ENCODE assay signal across 12 cellular contexts in the genomic region with DNA sequence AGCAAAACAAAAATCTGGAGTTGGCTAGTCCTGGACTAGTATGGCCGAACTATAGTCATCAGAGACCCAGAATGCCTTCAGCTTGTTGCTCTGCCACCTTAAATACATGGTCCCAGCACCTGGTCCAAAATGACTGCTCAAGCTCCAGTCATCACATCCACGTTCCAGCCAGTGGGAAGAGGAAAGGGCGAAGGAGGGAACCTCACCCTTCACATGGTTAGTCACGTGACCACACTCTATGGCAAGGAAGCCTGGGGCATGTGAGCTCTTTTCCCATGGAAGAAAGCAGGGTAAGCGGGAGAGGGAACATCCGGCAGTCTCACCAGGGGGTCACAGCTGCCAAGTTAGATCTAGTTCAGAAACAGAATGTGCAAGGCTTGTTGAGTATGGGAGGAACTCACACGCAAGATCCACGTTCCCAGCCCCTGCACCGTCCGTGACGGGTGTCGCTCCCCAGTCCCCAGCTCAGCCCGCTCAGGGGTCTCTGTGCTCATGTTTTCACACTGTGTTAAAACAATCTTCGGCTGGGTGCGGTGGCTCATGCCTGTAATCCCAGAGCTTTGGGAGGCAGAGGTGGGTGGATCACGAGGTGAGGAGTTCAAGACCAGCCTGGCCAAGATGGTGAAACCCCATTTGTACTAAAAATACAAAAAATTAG. TPM values are rescaled to one million over a fixed set of nuclear protein-coding genes. Genes with fewer than 3 reads are reported as not detected.
DNase-seq lines count a peak whose midpoint lies in the region; ATAC-seq, FAIRE-seq and TF ChIP-seq lines count a peak whose summit lies in the region.
"Had no signal": no experiment of that assay in that cellular context is flagged by ENCODE, and none has a peak within 500 bp of the region (broad histone marks: within the 10 kb centered on the region; RNA-seq: fewer than 3 reads in every experiment).

No MANE protein-coding gene starts in this region.

- H3K27me3 Mint-ChIP-seq in WTC11 (ENCODE audit: low read depth): peaks cover 3% of the 10 kb centered on the region; the same call in 1 of the 2 replicates
- H3K27me3 Mint-ChIP-seq in memory B cell: no peaks in the 10 kb centered on the region
- H3K27me3 Mint-ChIP-seq: T-cell had no signal

- peak; percentile 10 for DNase-seq in COLO829 (ENCODE audit: low spot score)
- DNase-seq in HT-29 (ENCODE audit: low spot score): peak; percentile 29
- no peak for DNase-seq in WTC11 (ENCODE audit: low spot score)
- DNase-seq in memory B cell (ENCODE audit: low spot score in 2 of 2): no peak
- no peak for DNase-seq in activated CD8-positive, alpha-beta memory T cell treated with anti-CD3 and anti-CD28 coated beads, Interleukin-2, amount 50 U/mL, for 4 hours
- DNase-seq in NK-92 treated with Interleukin-12 subunit alpha and Interleukin-12 subunit beta, amount 100 ng/mL, for 24 hours (lab: John Stamatoyannopoulos, UW): no peak
- DNase-seq in urothelium cell line (ENCODE audit: low spot score): no peak
- DNase-seq: amygdala; NCI-H1694 treated with DMSO at 0.1 percent for 48 hours; stimulated activated CD8-positive, alpha-beta memory T cell treated with anti-CD3 and anti-CD28 coated beads, Interleukin-4, amount 100 ng/mL, for 48 hours; T-cell had no signal

- H3K4me1 Mint-ChIP-seq in WTC11 (peaks cover 8% of the 10 kb centered on the region), memory B cell (peaks cover 17% of the 10 kb centered on the region)

- H3K27ac Mint-ChIP-seq in WTC11: no peak overlapping the region
- H3K27ac Mint-ChIP-seq in memory B cell: peak overlapping the region; percentile 68
- H3K27ac Mint-ChIP-seq: T-cell had no signal

- CTCF ChIA-PET in WTC11 (lab: Charles Lee): interaction anchor here (0.6 to 1.7 kb wide), 3 partner anchors 33 to 39 kb away, joined by 3 to 6 read pairs (median 4); no protein-coding TSS in a partner anchor

- no peak for TF ChIP-seq CTCF in WTC11 (IDR thresholded peaks at IDR 0.05)

- no peak for ATAC-seq in WTC11
- no peak for ATAC-seq in memory B cell (ENCODE audit: low read depth)
- ATAC-seq in GM18505 (IDR thresholded peaks at IDR 0.05; ENCODE audit: unreplicated experiment): no peak
- ATAC-seq: T-cell had no signal

- no peak for FAIRE-seq in urothelium cell line (lab: Jason Lieb, UNC)

- H3K4me3 Mint-ChIP-seq in WTC11: no peak overlapping the region
- H3K4me3 Mint-ChIP-seq in memory B cell: no peak overlapping the region

- H3K36me3 Mint-ChIP-seq in WTC11 (no peaks in the 10 kb centered on the region), memory B cell (no peaks in the 10 kb centered on the region)
- H3K36me3 Mint-ChIP-seq: T-cell had no signal

- H3K9me3 Mint-ChIP-seq in WTC11 (no peaks in the 10 kb centered on the region), memory B cell (no peaks in the 10 kb centered on the region)
- H3K9me3 Mint-ChIP-seq: T-cell had no signal

- no peak for TF ChIP-seq POLR2A in GM18505 (IDR thresholded peaks at IDR 0.05; ENCODE audit: borderline replicate concordance, extremely low read depth, insufficient read depth, insufficient read length)

- POLR2A ChIA-PET in WTC11 (lab: Charles Lee): interaction anchor here (0.6 kb wide), 1 partner anchor 13 kb away, joined by 3 read pairs; no protein-coding TSS in a partner anchor

TF ChIP-seq in WTC11, 78 proteins besides CTCF, POLR2A, EP300 and RAD21:
- TF ChIP-seq, protein P1, sequence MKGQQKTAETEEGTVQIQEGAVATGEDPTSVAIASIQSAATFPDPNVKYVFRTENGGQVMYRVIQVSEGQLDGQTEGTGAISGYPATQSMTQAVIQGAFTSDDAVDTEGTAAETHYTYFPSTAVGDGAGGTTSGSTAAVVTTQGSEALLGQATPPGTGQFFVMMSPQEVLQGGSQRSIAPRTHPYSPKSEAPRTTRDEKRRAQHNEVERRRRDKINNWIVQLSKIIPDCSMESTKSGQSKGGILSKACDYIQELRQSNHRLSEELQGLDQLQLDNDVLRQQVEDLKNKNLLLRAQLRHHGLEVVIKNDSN (CRISPR knock-in tag; IDR thresholded peaks at IDR 0.05): peak; percentile 61; the same call in 1 of the 2 replicates
- TF ChIP-seq ESRRA (CRISPR knock-in tag; IDR thresholded peaks at IDR 0.05; ENCODE audit: borderline replicate concordance) (no peak), RORB (CRISPR knock-in tag; IDR thresholded peaks at IDR 0.05) (no peak), TCF7 (CRISPR knock-in tag; IDR thresholded peaks at IDR 0.05; ENCODE audit: low read depth) (no peak), TEAD1 (CRISPR knock-in tag; IDR thresholded peaks at IDR 0.05) (no peak), TP53 (CRISPR knock-in tag; IDR thresholded peaks at IDR 0.05) (no peak), ZNF671 (CRISPR knock-in tag; IDR thresholded peaks at IDR 0.05) (no peak), IRF2 (CRISPR knock-in tag; IDR thresholded peaks at IDR 0.05; ENCODE audit: borderline replicate concordance, low read depth) (no peak), GRHL2 (CRISPR knock-in tag; IDR thresholded peaks at IDR 0.05; ENCODE audit: insufficient replicate concordance, severe bottlenecking) (no peak), KAT7 (CRISPR knock-in tag; IDR thresholded peaks at IDR 0.05; ENCODE audit: borderline replicate concordance) (no peak)
- TF ChIP-seq, protein P2, sequence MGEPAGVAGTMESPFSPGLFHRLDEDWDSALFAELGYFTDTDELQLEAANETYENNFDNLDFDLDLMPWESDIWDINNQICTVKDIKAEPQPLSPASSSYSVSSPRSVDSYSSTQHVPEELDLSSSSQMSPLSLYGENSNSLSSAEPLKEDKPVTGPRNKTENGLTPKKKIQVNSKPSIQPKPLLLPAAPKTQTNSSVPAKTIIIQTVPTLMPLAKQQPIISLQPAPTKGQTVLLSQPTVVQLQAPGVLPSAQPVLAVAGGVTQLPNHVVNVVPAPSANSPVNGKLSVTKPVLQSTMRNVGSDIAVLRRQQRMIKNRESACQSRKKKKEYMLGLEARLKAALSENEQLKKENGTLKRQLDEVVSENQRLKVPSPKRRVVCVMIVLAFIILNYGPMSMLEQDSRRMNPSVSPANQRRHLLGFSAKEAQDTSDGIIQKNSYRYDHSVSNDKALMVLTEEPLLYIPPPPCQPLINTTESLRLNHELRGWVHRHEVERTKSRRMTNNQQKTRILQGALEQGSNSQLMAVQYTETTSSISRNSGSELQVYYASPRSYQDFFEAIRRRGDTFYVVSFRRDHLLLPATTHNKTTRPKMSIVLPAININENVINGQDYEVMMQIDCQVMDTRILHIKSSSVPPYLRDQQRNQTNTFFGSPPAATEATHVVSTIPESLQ (CRISPR knock-in tag; IDR thresholded peaks at IDR 0.05): no peak
- TF ChIP-seq, protein P3, sequence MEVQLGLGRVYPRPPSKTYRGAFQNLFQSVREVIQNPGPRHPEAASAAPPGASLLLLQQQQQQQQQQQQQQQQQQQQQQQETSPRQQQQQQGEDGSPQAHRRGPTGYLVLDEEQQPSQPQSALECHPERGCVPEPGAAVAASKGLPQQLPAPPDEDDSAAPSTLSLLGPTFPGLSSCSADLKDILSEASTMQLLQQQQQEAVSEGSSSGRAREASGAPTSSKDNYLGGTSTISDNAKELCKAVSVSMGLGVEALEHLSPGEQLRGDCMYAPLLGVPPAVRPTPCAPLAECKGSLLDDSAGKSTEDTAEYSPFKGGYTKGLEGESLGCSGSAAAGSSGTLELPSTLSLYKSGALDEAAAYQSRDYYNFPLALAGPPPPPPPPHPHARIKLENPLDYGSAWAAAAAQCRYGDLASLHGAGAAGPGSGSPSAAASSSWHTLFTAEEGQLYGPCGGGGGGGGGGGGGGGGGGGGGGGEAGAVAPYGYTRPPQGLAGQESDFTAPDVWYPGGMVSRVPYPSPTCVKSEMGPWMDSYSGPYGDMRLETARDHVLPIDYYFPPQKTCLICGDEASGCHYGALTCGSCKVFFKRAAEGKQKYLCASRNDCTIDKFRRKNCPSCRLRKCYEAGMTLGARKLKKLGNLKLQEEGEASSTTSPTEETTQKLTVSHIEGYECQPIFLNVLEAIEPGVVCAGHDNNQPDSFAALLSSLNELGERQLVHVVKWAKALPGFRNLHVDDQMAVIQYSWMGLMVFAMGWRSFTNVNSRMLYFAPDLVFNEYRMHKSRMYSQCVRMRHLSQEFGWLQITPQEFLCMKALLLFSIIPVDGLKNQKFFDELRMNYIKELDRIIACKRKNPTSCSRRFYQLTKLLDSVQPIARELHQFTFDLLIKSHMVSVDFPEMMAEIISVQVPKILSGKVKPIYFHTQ (CRISPR knock-in tag; IDR thresholded peaks at IDR 0.05): no peak
- TF ChIP-seq, protein P4, sequence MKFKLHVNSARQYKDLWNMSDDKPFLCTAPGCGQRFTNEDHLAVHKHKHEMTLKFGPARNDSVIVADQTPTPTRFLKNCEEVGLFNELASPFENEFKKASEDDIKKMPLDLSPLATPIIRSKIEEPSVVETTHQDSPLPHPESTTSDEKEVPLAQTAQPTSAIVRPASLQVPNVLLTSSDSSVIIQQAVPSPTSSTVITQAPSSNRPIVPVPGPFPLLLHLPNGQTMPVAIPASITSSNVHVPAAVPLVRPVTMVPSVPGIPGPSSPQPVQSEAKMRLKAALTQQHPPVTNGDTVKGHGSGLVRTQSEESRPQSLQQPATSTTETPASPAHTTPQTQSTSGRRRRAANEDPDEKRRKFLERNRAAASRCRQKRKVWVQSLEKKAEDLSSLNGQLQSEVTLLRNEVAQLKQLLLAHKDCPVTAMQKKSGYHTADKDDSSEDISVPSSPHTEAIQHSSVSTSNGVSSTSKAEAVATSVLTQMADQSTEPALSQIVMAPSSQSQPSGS (CRISPR knock-in tag; IDR thresholded peaks at IDR 0.05; ENCODE audit: borderline replicate concordance, low read depth): no peak
- TF ChIP-seq, protein P5, sequence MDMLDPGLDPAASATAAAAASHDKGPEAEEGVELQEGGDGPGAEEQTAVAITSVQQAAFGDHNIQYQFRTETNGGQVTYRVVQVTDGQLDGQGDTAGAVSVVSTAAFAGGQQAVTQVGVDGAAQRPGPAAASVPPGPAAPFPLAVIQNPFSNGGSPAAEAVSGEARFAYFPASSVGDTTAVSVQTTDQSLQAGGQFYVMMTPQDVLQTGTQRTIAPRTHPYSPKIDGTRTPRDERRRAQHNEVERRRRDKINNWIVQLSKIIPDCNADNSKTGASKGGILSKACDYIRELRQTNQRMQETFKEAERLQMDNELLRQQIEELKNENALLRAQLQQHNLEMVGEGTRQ (CRISPR knock-in tag; IDR thresholded peaks at IDR 0.05): peak; percentile 83

RNA-seq across cellular contexts. Expression of a gene that starts 1.9 kb away (rescaled TPM):
- 63.7 and 94.0 TPM in 2 replicates for total RNA-seq in HT-29 (2014; rRNA removed; shearing (Covaris generic))
- 13.2 to 17.6 TPM (median 16.6 TPM) in 3 replicates for total RNA-seq in WTC11 (2021)

RNA-seq across cellular contexts. Expression of a gene that starts 6.4 kb away (rescaled TPM):
- 56.6 and 63.4 TPM in 2 replicates for total RNA-seq in HT-29 (2014; rRNA removed; shearing (Covaris generic))
- total RNA-seq in WTC11 (2021): 49.5 to 56.8 TPM (median 55.2 TPM) in 3 replicates

RNA-seq across cellular contexts. Expression of a gene that starts 28.9 kb away (rescaled TPM):
- 295 and 312 TPM in 2 replicates for total RNA-seq in HT-29 (2014; rRNA removed; shearing (Covaris generic))
- 85.2 to 98.9 TPM (median 91.8 TPM) in 3 replicates for total RNA-seq in WTC11 (2021)

RNA-seq across cellular contexts. Expression of a gene that starts 49.7 kb away (rescaled TPM):
- total RNA-seq in HT-29 (2014; rRNA removed; shearing (Covaris generic)): 284 and 306 TPM in 2 replicates
- 17.3 to 23.4 TPM (median 21.4 TPM) in 3 replicates for total RNA-seq in WTC11 (2021)

Comparison
In these comparisons a context has a peak if more than half of its experiments do, and no peak if none do; other contexts are left out.
1. DNase-seq: peak in COLO829 (single experiment) and HT-29 (single experiment); none in WTC11 (single experiment), memory B cell (0 of 2), activated CD8-positive, alpha-beta memory T cell treated with anti-CD3 and anti-CD28 coated beads, Interleukin-2, amount 50 U/mL, for 4 hours (single experiment), NK-92 treated with Interleukin-12 subunit alpha and Interleukin-12 subunit beta, amount 100 ng/mL, for 24 hours (single experiment) and urothelium cell line (single experiment).